Comparison of ENCODE assay signal across 1 cellular context in genomic region chr11:66934971-66935779, GRCh38.
TF ChIP-seq lines count a peak whose summit lies in the region.

No MANE protein-coding gene starts in this region.

TF ChIP-seq in K562, 482 proteins besides CTCF, POLR2A, EP300 and RAD21 (continued from another document and continues in another):
- peak; percentile 49; the same call in 1 of the 2 replicates for TF ChIP-seq JUND (IDR thresholded peaks at IDR 0.05; ENCODE audit: borderline replicate concordance, low read depth, low read length)
- TF ChIP-seq JUND (tag; IDR thresholded peaks at IDR 0.05; ENCODE audit: borderline replicate concordance, low read depth, low read length), result peak; percentile 47; the same call in 1 of the 3 replicates
- no peak for TF ChIP-seq SIN3B (IDR thresholded peaks at IDR 0.05; ENCODE audit: low read depth)
- TF ChIP-seq BRCA1 (IDR thresholded peaks at IDR 0.05), result no peak
- TF ChIP-seq BRCA1 (CRISPR knock-in tag; IDR thresholded peaks at IDR 0.05), result no peak
- no peak for TF ChIP-seq ZKSCAN8 (CRISPR knock-in tag; IDR thresholded peaks at IDR 0.05)
- TF ChIP-seq NFE2 (IDR thresholded peaks at IDR 0.05; ENCODE audit: low read depth), result no peak
- 0 out of 2 replicates have a peak, but pooled peaks have one; percentile 25 for TF ChIP-seq ZNF766 (CRISPR knock-in tag; conservative IDR thresholded peaks at IDR 0.05)
- TF ChIP-seq PHTF2 (CRISPR knock-in tag; IDR thresholded peaks at IDR 0.05), result no peak
- TF ChIP-seq TAF1 (IDR thresholded peaks at IDR 0.05; ENCODE audit: control insufficient read depth, extremely low read depth, insufficient read depth, low read length, severe bottlenecking), result peak; percentile 25
- no peak for TF ChIP-seq SNRNP70 (optimal IDR thresholded peaks at IDR 0.05; ENCODE audit: low read depth, low read length)
- TF ChIP-seq RNF2 (IDR thresholded peaks at IDR 0.05), result peak; percentile 50; the same call in 1 of the 2 replicates
- 0 out of 4 replicates have a peak, but pooled peaks of 1 of the 2 experiments have one; percentile 49 for TF ChIP-seq ARNT (IDR thresholded peaks at IDR 0.05)
- no peak for TF ChIP-seq THRB (CRISPR knock-in tag; conservative IDR thresholded peaks at IDR 0.05)
- TF ChIP-seq, protein P1, sequence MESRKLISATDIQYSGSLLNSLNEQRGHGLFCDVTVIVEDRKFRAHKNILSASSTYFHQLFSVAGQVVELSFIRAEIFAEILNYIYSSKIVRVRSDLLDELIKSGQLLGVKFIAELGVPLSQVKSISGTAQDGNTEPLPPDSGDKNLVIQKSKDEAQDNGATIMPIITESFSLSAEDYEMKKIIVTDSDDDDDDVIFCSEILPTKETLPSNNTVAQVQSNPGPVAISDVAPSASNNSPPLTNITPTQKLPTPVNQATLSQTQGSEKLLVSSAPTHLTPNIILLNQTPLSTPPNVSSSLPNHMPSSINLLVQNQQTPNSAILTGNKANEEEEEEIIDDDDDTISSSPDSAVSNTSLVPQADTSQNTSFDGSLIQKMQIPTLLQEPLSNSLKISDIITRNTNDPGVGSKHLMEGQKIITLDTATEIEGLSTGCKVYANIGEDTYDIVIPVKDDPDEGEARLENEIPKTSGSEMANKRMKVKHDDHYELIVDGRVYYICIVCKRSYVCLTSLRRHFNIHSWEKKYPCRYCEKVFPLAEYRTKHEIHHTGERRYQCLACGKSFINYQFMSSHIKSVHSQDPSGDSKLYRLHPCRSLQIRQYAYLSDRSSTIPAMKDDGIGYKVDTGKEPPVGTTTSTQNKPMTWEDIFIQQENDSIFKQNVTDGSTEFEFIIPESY (CRISPR knock-in tag; IDR thresholded peaks at IDR 0.05), result no peak
- TF ChIP-seq CXXC5 (CRISPR knock-in tag; IDR thresholded peaks at IDR 0.05), result peak; percentile 63; the same call in 1 of the 2 replicates
- TF ChIP-seq NBN (IDR thresholded peaks at IDR 0.05; ENCODE audit: low read depth), result 0 out of 2 replicates have a peak, but pooled peaks have one; percentile 73
- peak in 1 of 2 experiments; percentile 25; a peak in 1 of 4 replicates for TF ChIP-seq KDM1A (IDR thresholded peaks at IDR 0.05)
- TF ChIP-seq BHLHE40 (IDR thresholded peaks at IDR 0.05; ENCODE audit: low read length), result peak; percentile 83
- peak; percentile 64 for TF ChIP-seq CBFA2T2 (conservative IDR thresholded peaks at IDR 0.05)
- peak; percentile 96 for TF ChIP-seq NFIC (IDR thresholded peaks at IDR 0.05)
- no peak for TF ChIP-seq ATF1 (CRISPR knock-in tag; IDR thresholded peaks at IDR 0.05)
- TF ChIP-seq ATF1 (tag; IDR thresholded peaks at IDR 0.05), result peak; percentile 22; the same call in 1 of the 2 replicates
- TF ChIP-seq RCOR1 (IDR thresholded peaks at IDR 0.05; ENCODE audit: borderline replicate concordance in 1 of 2, low read depth in 2 of 2, low read length in 2 of 2), result peak in 1 of 2 experiments; percentile 79; a peak in 3 of 4 replicates
- TF ChIP-seq KLF6 (CRISPR knock-in tag; IDR thresholded peaks at IDR 0.05; ENCODE audit: borderline replicate concordance), result 0 out of 2 replicates have a peak, but pooled peaks have one; percentile 6
- no peak for TF ChIP-seq RFX7 (CRISPR knock-in tag; IDR thresholded peaks at IDR 0.05)
- TF ChIP-seq POLR2AphosphoS5 (IDR thresholded peaks at IDR 0.05; ENCODE audit: control insufficient read depth, insufficient read depth, low read depth, low read length), result peak; percentile 74
- TF ChIP-seq TCF3 (CRISPR knock-in tag; IDR thresholded peaks at IDR 0.05), result peak; percentile 86
- no peak for TF ChIP-seq PURB (CRISPR knock-in tag; IDR thresholded peaks at IDR 0.05; ENCODE audit: low read depth)
- peak; percentile 84 for TF ChIP-seq CBFA2T3 (IDR thresholded peaks at IDR 0.05)
- 0 out of 2 replicates have a peak, but pooled peaks have one; percentile 42 for TF ChIP-seq MTA2 (IDR thresholded peaks at IDR 0.05; ENCODE audit: low read depth)
- no peak for TF ChIP-seq ZNF23 (CRISPR knock-in tag; IDR thresholded peaks at IDR 0.05)
- peak in 1 of 2 experiments; percentile 76; a peak in 1 of 4 replicates for TF ChIP-seq SRF (CRISPR knock-in tag; IDR thresholded peaks at IDR 0.05)
- TF ChIP-seq TRIM28 (IDR thresholded peaks at IDR 0.05), result peak; percentile 52; the same call in 1 of the 2 replicates
- no peak for TF ChIP-seq IRF1 (CRISPR knock-in tag; IDR thresholded peaks at IDR 0.05; ENCODE audit: borderline replicate concordance)
- TF ChIP-seq, protein P2, sequence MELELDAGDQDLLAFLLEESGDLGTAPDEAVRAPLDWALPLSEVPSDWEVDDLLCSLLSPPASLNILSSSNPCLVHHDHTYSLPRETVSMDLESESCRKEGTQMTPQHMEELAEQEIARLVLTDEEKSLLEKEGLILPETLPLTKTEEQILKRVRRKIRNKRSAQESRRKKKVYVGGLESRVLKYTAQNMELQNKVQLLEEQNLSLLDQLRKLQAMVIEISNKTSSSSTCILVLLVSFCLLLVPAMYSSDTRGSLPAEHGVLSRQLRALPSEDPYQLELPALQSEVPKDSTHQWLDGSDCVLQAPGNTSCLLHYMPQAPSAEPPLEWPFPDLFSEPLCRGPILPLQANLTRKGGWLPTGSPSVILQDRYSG (tag; conservative IDR thresholded peaks at IDR 0.05; ENCODE audit: low read depth), result 0 out of 2 replicates have a peak, but pooled peaks have one; percentile 16
- TF ChIP-seq TAL1 (IDR thresholded peaks at IDR 0.05), result peak; percentile 75
- TF ChIP-seq SMAD4 (CRISPR knock-in tag; conservative IDR thresholded peaks at IDR 0.05), result peak; percentile 65; the same call in 1 of the 2 replicates
- peak; percentile 90 for TF ChIP-seq ZBTB7A (IDR thresholded peaks at IDR 0.05; ENCODE audit: borderline replicate concordance, control insufficient read depth, low read depth, low read length)
- TF ChIP-seq CEBPG (CRISPR knock-in tag; IDR thresholded peaks at IDR 0.05), result peak; percentile 93
- TF ChIP-seq CEBPG (tag; conservative IDR thresholded peaks at IDR 0.05 in 1 of 2, IDR thresholded peaks at IDR 0.05 in 1 of 2), result peak; percentile 87 to 93
- TF ChIP-seq ESRRA (IDR thresholded peaks at IDR 0.05; ENCODE audit: borderline replicate concordance, low read depth), result no peak
- TF ChIP-seq MAZ (CRISPR knock-in tag; conservative IDR thresholded peaks at IDR 0.05 in 1 of 2, IDR thresholded peaks at IDR 0.05 in 1 of 2), result 0 out of 4 replicates have a peak, but pooled peaks of 1 of the 2 experiments have one; percentile 17
- 0 out of 4 replicates have a peak, but pooled peaks of 1 of the 2 experiments have one; percentile 14 for TF ChIP-seq FOXA3 (CRISPR knock-in tag; conservative IDR thresholded peaks at IDR 0.05 in 1 of 2, IDR thresholded peaks at IDR 0.05 in 1 of 2)
- 0 out of 4 replicates have a peak, but pooled peaks have one; percentile 28 to 37 for TF ChIP-seq FOXK2 (conservative IDR thresholded peaks at IDR 0.05 in 1 of 2, IDR thresholded peaks at IDR 0.05 in 1 of 2; ENCODE audit: low read depth in 2 of 2)
- TF ChIP-seq ZBTB12 (CRISPR knock-in tag; IDR thresholded peaks at IDR 0.05), result 0 out of 2 replicates have a peak, but pooled peaks have one; percentile 12
- peak; percentile 49; the same call in 1 of the 2 replicates for TF ChIP-seq ATF7 (IDR thresholded peaks at IDR 0.05)
- TF ChIP-seq RHOXF2B (CRISPR knock-in tag; conservative IDR thresholded peaks at IDR 0.05), result no peak
- TF ChIP-seq E2F1 (CRISPR knock-in tag; IDR thresholded peaks at IDR 0.05), result no peak
- TF ChIP-seq TFAM (CRISPR knock-in tag; conservative IDR thresholded peaks at IDR 0.05), result no peak
